8 cellular contexts compared by ENCODE assay signal in genomic region chr12:64610092-64610659, GRCh38. TPM values are rescaled to one million over a fixed set of nuclear protein-coding genes. Genes with fewer than 3 reads are reported as not detected.
DNase-seq lines count a peak whose midpoint lies in the region; ATAC-seq and TF ChIP-seq lines count a peak whose summit lies in the region.

TSS of gene RASSF3 (plus strand) at chr12:64610495. CDS start at chr12:64610633, 138 bp downstream.

- H3K27me3 Mint-ChIP-seq in activated CD8-positive, alpha-beta memory T cell treated with anti-CD3 and anti-CD28 coated beads, Interleukin-2, amount 10 ng/mL, durations not matched to agents 7 days and 5 days = no peaks in the 10 kb centered on the region

- peak within 1 kb of the TSS; percentile 84 for H3K4me3 Mint-ChIP-seq in activated CD8-positive, alpha-beta memory T cell treated with anti-CD3 and anti-CD28 coated beads, Interleukin-2, amount 10 ng/mL, durations not matched to agents 7 days and 5 days

- peaks cover 18% of the 10 kb centered on the region for H3K36me3 Mint-ChIP-seq in activated CD8-positive, alpha-beta memory T cell treated with anti-CD3 and anti-CD28 coated beads, Interleukin-2, amount 10 ng/mL, durations not matched to agents 7 days and 5 days

- no peaks in the 10 kb centered on the region for H3K9me3 Mint-ChIP-seq in activated CD8-positive, alpha-beta memory T cell treated with anti-CD3 and anti-CD28 coated beads, Interleukin-2, amount 10 ng/mL, durations not matched to agents 7 days and 5 days (ENCODE audit: low read depth)

- no peak for TF ChIP-seq CTCF in AG04449 (IDR thresholded peaks at IDR 0.05; ENCODE audit: insufficient read depth, low read length, missing control alignments)

- DNase-seq in AG04449 (ENCODE audit: low read depth, low spot score) (no peak), NOMO-1 treated with DMSO at 0.1 percent for 48 hours (lab: John Stamatoyannopoulos, UW; ENCODE audit: unreplicated experiment) (peak; percentile 84)
- peak; percentile 88 for DNase-seq in activated CD8-positive, alpha-beta memory T cell treated with anti-CD3 and anti-CD28 coated beads, Interleukin-2, amount 10 ng/mL, durations not matched to agents 7 days and 5 days
- DNase-seq in stimulated activated CD8-positive, alpha-beta memory T cell treated with anti-CD3 and anti-CD28 coated beads, Interleukin-7, amount 100 ng/mL, for 1 hour (ENCODE audit: low read depth in 2 of 2) = peak; percentile 45 to 55

- H3K27me3 ChIP-seq in mononuclear cell (ENCODE audit: insufficient read depth, low read length) = no peaks in the 10 kb centered on the region

- ATAC-seq in GM18861 (IDR thresholded peaks at IDR 0.05; ENCODE audit: unreplicated experiment) (peak; percentile 43), HG03095 (IDR thresholded peaks at IDR 0.05; ENCODE audit: unreplicated experiment) (peak; percentile 51)
- peak; percentile 71 for ATAC-seq in activated CD8-positive, alpha-beta memory T cell treated with anti-CD3 and anti-CD28 coated beads, Interleukin-2, amount 10 ng/mL, durations not matched to agents 7 days and 5 days

- H3K4me1 Mint-ChIP-seq in activated CD8-positive, alpha-beta memory T cell treated with anti-CD3 and anti-CD28 coated beads, Interleukin-2, amount 10 ng/mL, durations not matched to agents 7 days and 5 days = peaks cover 39% of the 10 kb centered on the region

- in situ Hi-C loops in endometrial microvascular endothelial cells (cut with HindIII; ENCODE audit: inconsistent ontology term, low pct_unique_long_range_greater_than_20kb, low sequenced_read_pairs) = no loop called here

- H3K27ac Mint-ChIP-seq in activated CD8-positive, alpha-beta memory T cell treated with anti-CD3 and anti-CD28 coated beads, Interleukin-2, amount 10 ng/mL, durations not matched to agents 7 days and 5 days = peak within 1 kb of the TSS; percentile 96

- CTCF ChIA-PET in AG04449 (lab: Yijun Ruan, JAX) = interaction anchor here (1.1 to 2.4 kb wide), 3 partner anchors 18 to 86 kb away, joined by 3 to 10 read pairs (median 9); no protein-coding TSS in a partner anchor
- CTCF ChIA-PET in activated CD8-positive, alpha-beta memory T cell treated with anti-CD3 and anti-CD28 coated beads, Interleukin-2, amount 10 ng/mL, durations not matched to agents 7 days and 5 days (lab: Charles Lee) = interaction anchor here (0.6 to 4.8 kb wide), 12 partner anchors 15 to 104 kb away, joined by 3 to 36 read pairs (median 8); no protein-coding TSS in a partner anchor

- POLR2A ChIA-PET in AG04449 (lab: Yijun Ruan, JAX) = interaction anchor here (0.7 to 1.2 kb wide), 3 partner anchors 16 to 85 kb away, joined by 3 read pairs; no protein-coding TSS in a partner anchor

- H3K4me1 ChIP-seq in mononuclear cell (ENCODE audit: insufficient read depth, low read length) = peaks cover 53% of the 10 kb centered on the region

- H3K4me3 ChIP-seq in AG04449 (ENCODE audit: low read depth, low read length) (peak within 1 kb of the TSS; percentile 77), mononuclear cell (ENCODE audit: low read length) (peak within 1 kb of the TSS; percentile 76)

- H3K9me3 ChIP-seq in mononuclear cell (ENCODE audit: low read depth, low read length) = no peaks in the 10 kb centered on the region

RNA-seq across cellular contexts. Expression of gene RASSF3, which starts in this region (rescaled TPM):
- total RNA-seq in activated CD8-positive, alpha-beta memory T cell treated with anti-CD3 and anti-CD28 coated beads, Interleukin-2, amount 10 ng/mL, durations not matched to agents 7 days and 5 days = 10 to 100 TPM; 45.5 to 61.5 TPM
- 59.0 TPM for total RNA-seq in endometrial microvascular endothelial cells (ENCODE audit: inconsistent ontology term)
- total RNA-seq in mononuclear cell = 52.8 TPM
